Comparison of ENCODE assay signal across 2 cellular contexts in the genomic region with DNA sequence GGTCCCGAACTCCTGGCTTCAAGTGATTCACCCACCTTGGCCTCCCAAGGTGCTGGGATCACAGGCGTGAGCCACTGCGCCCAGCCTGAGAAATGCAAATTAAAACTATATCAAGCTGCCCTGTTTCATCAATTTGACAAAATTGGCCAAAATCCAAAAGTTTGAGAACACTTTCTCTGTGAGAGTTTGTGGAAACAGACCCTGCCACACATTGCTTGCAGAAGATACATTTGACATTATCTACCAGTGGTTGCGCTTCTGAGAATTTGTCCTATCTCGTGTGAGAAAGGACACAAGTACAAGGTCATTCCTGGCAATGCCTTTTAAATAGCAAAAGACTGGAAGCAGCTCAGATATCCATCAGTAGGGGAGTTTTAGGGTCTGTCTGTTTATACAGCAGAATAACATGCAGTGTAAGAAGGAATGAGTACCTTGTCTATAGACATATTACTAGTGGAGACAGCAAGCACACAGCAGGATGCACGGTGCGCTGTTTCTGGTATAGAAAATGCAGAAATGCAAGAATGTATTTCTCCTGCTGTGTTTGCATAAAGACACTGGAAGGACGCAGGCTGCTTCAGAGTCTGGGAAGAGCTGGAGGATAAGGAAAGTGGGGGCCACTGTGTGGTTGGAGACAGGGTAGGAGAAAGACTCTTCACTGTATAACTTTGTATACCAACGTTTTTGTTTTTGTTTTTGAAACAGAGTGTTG.
TF ChIP-seq lines count a peak whose summit lies in the region.

No MANE protein-coding gene starts in this region.

TF ChIP-seq in HepG2, 621 proteins besides CTCF, POLR2A, EP300 and RAD21:
- TF ChIP-seq, protein P1, sequence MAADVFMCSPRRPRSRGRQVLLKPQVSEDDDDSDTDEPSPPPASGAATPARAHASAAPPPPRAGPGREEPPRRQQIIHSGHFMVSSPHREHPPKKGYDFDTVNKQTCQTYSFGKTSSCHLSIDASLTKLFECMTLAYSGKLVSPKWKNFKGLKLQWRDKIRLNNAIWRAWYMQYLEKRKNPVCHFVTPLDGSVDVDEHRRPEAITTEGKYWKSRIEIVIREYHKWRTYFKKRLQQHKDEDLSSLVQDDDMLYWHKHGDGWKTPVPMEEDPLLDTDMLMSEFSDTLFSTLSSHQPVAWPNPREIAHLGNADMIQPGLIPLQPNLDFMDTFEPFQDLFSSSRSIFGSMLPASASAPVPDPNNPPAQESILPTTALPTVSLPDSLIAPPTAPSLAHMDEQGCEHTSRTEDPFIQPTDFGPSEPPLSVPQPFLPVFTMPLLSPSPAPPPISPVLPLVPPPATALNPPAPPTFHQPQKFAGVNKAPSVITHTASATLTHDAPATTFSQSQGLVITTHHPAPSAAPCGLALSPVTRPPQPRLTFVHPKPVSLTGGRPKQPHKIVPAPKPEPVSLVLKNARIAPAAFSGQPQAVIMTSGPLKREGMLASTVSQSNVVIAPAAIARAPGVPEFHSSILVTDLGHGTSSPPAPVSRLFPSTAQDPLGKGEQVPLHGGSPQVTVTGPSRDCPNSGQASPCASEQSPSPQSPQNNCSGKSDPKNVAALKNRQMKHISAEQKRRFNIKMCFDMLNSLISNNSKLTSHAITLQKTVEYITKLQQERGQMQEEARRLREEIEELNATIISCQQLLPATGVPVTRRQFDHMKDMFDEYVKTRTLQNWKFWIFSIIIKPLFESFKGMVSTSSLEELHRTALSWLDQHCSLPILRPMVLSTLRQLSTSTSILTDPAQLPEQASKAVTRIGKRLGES (CRISPR knock-in tag; IDR thresholded peaks at IDR 0.05; ENCODE audit: borderline replicate concordance), result no peak
- TF ChIP-seq ZKSCAN5 (CRISPR knock-in tag; IDR thresholded peaks at IDR 0.05) (no peak), CBFB (CRISPR knock-in tag; IDR thresholded peaks at IDR 0.05) (no peak), PHF20 (CRISPR knock-in tag; IDR thresholded peaks at IDR 0.05) (no peak), ZNF790 (CRISPR knock-in tag; IDR thresholded peaks at IDR 0.05; ENCODE audit: borderline replicate concordance) (no peak), GTF2F1 (IDR thresholded peaks at IDR 0.05; ENCODE audit: low read length) (no peak), KLF6 (CRISPR knock-in tag; IDR thresholded peaks at IDR 0.05) (no peak), NCOA5 (CRISPR knock-in tag; IDR thresholded peaks at IDR 0.05) (no peak), ZFX (CRISPR knock-in tag; IDR thresholded peaks at IDR 0.05; ENCODE audit: low read depth) (no peak), HMGA1 (CRISPR knock-in tag; conservative IDR thresholded peaks at IDR 0.05) (no peak), THYN1 (CRISPR knock-in tag; IDR thresholded peaks at IDR 0.05; ENCODE audit: borderline replicate concordance, low read depth) (no peak), ERF (CRISPR knock-in tag; IDR thresholded peaks at IDR 0.05) (no peak), ARNTL (CRISPR knock-in tag; IDR thresholded peaks at IDR 0.05) (no peak), NFIB (CRISPR knock-in tag; IDR thresholded peaks at IDR 0.05; ENCODE audit: borderline replicate concordance) (no peak)
- TF ChIP-seq, protein P2, sequence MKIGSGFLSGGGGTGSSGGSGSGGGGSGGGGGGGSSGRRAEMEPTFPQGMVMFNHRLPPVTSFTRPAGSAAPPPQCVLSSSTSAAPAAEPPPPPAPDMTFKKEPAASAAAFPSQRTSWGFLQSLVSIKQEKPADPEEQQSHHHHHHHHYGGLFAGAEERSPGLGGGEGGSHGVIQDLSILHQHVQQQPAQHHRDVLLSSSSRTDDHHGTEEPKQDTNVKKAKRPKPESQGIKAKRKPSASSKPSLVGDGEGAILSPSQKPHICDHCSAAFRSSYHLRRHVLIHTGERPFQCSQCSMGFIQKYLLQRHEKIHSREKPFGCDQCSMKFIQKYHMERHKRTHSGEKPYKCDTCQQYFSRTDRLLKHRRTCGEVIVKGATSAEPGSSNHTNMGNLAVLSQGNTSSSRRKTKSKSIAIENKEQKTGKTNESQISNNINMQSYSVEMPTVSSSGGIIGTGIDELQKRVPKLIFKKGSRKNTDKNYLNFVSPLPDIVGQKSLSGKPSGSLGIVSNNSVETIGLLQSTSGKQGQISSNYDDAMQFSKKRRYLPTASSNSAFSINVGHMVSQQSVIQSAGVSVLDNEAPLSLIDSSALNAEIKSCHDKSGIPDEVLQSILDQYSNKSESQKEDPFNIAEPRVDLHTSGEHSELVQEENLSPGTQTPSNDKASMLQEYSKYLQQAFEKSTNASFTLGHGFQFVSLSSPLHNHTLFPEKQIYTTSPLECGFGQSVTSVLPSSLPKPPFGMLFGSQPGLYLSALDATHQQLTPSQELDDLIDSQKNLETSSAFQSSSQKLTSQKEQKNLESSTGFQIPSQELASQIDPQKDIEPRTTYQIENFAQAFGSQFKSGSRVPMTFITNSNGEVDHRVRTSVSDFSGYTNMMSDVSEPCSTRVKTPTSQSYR (CRISPR knock-in tag; IDR thresholded peaks at IDR 0.05; ENCODE audit: borderline replicate concordance), result no peak
- TF ChIP-seq, protein P3, sequence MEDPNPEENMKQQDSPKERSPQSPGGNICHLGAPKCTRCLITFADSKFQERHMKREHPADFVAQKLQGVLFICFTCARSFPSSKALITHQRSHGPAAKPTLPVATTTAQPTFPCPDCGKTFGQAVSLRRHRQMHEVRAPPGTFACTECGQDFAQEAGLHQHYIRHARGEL (CRISPR knock-in tag; IDR thresholded peaks at IDR 0.05), result no peak

TF ChIP-seq in K562, 482 proteins besides CTCF, POLR2A, EP300 and RAD21:
- TF ChIP-seq RCOR1 (IDR thresholded peaks at IDR 0.05; ENCODE audit: borderline replicate concordance in 1 of 2, low read depth in 2 of 2, low read length in 2 of 2), result peak in 1 of 2 experiments; percentile 16; a peak in 1 of 4 replicates
- no peak for TF ChIP-seq PHTF2 (CRISPR knock-in tag; IDR thresholded peaks at IDR 0.05)
- no peak for TF ChIP-seq BRD4 (IDR thresholded peaks at IDR 0.05)
- TF ChIP-seq SRSF3 (IDR thresholded peaks at IDR 0.05; ENCODE audit: insufficient read depth, low read length), result no peak
- no peak for TF ChIP-seq DDX20 (tag; IDR thresholded peaks at IDR 0.05; ENCODE audit: low read depth)
- TF ChIP-seq POLR3G (IDR thresholded peaks at IDR 0.05; ENCODE audit: extremely low read depth, insufficient read length, insufficient replicate concordance), result no peak
- TF ChIP-seq CTBP1 (IDR thresholded peaks at IDR 0.05; ENCODE audit: borderline replicate concordance), result no peak
- TF ChIP-seq, protein P4, sequence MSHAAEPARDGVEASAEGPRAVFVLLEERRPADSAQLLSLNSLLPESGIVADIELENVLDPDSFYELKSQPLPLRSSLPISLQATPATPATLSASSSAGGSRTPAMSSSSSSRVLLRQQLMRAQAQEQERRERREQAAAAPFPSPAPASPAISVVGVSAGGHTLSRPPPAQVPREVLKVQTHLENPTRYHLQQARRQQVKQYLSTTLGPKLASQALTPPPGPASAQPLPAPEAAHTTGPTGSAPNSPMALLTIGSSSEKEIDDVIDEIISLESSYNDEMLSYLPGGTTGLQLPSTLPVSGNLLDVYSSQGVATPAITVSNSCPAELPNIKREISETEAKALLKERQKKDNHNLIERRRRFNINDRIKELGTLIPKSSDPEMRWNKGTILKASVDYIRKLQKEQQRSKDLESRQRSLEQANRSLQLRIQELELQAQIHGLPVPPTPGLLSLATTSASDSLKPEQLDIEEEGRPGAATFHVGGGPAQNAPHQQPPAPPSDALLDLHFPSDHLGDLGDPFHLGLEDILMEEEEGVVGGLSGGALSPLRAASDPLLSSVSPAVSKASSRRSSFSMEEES (CRISPR knock-in tag; IDR thresholded peaks at IDR 0.05), result no peak
- no peak for TF ChIP-seq ZNF253 (CRISPR knock-in tag; conservative IDR thresholded peaks at IDR 0.05)
- TF ChIP-seq, protein P5, sequence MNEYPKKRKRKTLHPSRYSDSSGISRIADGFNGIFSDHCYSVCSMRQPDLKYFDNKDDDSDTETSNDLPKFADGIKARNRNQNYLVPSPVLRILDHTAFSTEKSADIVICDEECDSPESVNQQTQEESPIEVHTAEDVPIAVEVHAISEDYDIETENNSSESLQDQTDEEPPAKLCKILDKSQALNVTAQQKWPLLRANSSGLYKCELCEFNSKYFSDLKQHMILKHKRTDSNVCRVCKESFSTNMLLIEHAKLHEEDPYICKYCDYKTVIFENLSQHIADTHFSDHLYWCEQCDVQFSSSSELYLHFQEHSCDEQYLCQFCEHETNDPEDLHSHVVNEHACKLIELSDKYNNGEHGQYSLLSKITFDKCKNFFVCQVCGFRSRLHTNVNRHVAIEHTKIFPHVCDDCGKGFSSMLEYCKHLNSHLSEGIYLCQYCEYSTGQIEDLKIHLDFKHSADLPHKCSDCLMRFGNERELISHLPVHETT (CRISPR knock-in tag; conservative IDR thresholded peaks at IDR 0.05 in 1 of 2, IDR thresholded peaks at IDR 0.05 in 1 of 2), result no peak
- TF ChIP-seq ZFP30 (CRISPR knock-in tag; IDR thresholded peaks at IDR 0.05; ENCODE audit: borderline replicate concordance), result no peak
- peak; percentile 96 for TF ChIP-seq ESRRA (IDR thresholded peaks at IDR 0.05; ENCODE audit: borderline replicate concordance, low read depth)
- no peak for TF ChIP-seq ZNF76 (CRISPR knock-in tag; IDR thresholded peaks at IDR 0.05; ENCODE audit: borderline replicate concordance)
- TF ChIP-seq, protein P6, sequence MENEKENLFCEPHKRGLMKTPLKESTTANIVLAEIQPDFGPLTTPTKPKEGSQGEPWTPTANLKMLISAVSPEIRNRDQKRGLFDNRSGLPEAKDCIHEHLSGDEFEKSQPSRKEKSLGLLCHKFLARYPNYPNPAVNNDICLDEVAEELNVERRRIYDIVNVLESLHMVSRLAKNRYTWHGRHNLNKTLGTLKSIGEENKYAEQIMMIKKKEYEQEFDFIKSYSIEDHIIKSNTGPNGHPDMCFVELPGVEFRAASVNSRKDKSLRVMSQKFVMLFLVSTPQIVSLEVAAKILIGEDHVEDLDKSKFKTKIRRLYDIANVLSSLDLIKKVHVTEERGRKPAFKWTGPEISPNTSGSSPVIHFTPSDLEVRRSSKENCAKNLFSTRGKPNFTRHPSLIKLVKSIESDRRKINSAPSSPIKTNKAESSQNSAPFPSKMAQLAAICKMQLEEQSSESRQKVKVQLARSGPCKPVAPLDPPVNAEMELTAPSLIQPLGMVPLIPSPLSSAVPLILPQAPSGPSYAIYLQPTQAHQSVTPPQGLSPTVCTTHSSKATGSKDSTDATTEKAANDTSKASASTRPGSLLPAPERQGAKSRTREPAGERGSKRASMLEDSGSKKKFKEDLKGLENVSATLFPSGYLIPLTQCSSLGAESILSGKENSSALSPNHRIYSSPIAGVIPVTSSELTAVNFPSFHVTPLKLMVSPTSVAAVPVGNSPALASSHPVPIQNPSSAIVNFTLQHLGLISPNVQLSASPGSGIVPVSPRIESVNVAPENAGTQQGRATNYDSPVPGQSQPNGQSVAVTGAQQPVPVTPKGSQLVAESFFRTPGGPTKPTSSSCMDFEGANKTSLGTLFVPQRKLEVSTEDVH (IDR thresholded peaks at IDR 0.05; ENCODE audit: low read depth, partially characterized antibody), result no peak
- no peak for TF ChIP-seq CBX2 (IDR thresholded peaks at IDR 0.05; ENCODE audit: insufficient read depth, low read length, poor library complexity, severe bottlenecking)
- TF ChIP-seq PHF21A (IDR thresholded peaks at IDR 0.05; ENCODE audit: borderline replicate concordance, low read depth), result no peak
- TF ChIP-seq, protein P7, sequence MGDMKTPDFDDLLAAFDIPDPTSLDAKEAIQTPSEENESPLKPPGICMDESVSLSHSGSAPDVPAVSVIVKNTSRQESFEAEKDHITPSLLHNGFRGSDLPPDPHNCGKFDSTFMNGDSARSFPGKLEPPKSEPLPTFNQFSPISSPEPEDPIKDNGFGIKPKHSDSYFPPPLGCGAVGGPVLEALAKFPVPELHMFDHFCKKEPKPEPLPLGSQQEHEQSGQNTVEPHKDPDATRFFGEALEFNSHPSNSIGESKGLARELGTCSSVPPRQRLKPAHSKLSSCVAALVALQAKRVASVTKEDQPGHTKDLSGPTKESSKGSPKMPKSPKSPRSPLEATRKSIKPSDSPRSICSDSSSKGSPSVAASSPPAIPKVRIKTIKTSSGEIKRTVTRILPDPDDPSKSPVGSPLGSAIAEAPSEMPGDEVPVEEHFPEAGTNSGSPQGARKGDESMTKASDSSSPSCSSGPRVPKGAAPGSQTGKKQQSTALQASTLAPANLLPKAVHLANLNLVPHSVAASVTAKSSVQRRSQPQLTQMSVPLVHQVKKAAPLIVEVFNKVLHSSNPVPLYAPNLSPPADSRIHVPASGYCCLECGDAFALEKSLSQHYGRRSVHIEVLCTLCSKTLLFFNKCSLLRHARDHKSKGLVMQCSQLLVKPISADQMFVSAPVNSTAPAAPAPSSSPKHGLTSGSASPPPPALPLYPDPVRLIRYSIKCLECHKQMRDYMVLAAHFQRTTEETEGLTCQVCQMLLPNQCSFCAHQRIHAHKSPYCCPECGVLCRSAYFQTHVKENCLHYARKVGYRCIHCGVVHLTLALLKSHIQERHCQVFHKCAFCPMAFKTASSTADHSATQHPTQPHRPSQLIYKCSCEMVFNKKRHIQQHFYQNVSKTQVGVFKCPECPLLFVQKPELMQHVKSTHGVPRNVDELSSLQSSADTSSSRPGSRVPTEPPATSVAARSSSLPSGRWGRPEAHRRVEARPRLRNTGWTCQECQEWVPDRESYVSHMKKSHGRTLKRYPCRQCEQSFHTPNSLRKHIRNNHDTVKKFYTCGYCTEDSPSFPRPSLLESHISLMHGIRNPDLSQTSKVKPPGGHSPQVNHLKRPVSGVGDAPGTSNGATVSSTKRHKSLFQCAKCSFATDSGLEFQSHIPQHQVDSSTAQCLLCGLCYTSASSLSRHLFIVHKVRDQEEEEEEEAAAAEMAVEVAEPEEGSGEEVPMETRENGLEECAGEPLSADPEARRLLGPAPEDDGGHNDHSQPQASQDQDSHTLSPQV (IDR thresholded peaks at IDR 0.05), result no peak
- TF ChIP-seq MECOM (CRISPR knock-in tag; IDR thresholded peaks at IDR 0.05), result peak; percentile 64; the same call in 1 of the 2 replicates
- TF ChIP-seq PML (IDR thresholded peaks at IDR 0.05; ENCODE audit: low read length), result no peak
- TF ChIP-seq NFIC (IDR thresholded peaks at IDR 0.05), result peak; percentile 75
- no peak for TF ChIP-seq SMARCA5 (IDR thresholded peaks at IDR 0.05)
- TF ChIP-seq, protein P8, sequence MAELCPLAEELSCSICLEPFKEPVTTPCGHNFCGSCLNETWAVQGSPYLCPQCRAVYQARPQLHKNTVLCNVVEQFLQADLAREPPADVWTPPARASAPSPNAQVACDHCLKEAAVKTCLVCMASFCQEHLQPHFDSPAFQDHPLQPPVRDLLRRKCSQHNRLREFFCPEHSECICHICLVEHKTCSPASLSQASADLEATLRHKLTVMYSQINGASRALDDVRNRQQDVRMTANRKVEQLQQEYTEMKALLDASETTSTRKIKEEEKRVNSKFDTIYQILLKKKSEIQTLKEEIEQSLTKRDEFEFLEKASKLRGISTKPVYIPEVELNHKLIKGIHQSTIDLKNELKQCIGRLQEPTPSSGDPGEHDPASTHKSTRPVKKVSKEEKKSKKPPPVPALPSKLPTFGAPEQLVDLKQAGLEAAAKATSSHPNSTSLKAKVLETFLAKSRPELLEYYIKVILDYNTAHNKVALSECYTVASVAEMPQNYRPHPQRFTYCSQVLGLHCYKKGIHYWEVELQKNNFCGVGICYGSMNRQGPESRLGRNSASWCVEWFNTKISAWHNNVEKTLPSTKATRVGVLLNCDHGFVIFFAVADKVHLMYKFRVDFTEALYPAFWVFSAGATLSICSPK (IDR thresholded peaks at IDR 0.05; ENCODE audit: borderline replicate concordance), result no peak
- TF ChIP-seq MIER1 (IDR thresholded peaks at IDR 0.05; ENCODE audit: low read depth), result no peak
- TF ChIP-seq CHD2 (IDR thresholded peaks at IDR 0.05; ENCODE audit: low read depth, low read length), result no peak
TF ChIP-seq in K562: peak in this region for 4.
